ENCODE assay signal across 23 cellular contexts in genomic region chr3:58375209-58375608, GRCh38.
"Had no signal": no experiment of that assay in that cellular context is flagged by ENCODE, and none has a peak within 500 bp of the region (broad histone marks: within the 10 kb centered on the region; RNA-seq: fewer than 3 reads in every experiment).

No MANE protein-coding gene starts in this region.

- H3K4me1 Mint-ChIP-seq: central memory CD8-positive, alpha-beta T cell had no signal

- H3K4me3 ChIP-seq: esophagus muscularis mucosa, gastroesophageal sphincter, heart left ventricle, mucosa of descending colon, tibial nerve had no signal

- H3K27ac Mint-ChIP-seq: naive thymus-derived CD8-positive, alpha-beta T cell had no signal

- H3K9me3 ChIP-seq: esophagus muscularis mucosa, gastroesophageal sphincter, heart left ventricle, mucosa of descending colon, tibial nerve had no signal

- H3K27me3 ChIP-seq: esophagus muscularis mucosa, gastroesophageal sphincter, heart left ventricle, tibial nerve had no signal

- DNase-seq: activated CD4-positive, alpha-beta T cell treated with anti-CD3 and anti-CD28 coated beads for 1 hour; activated CD8-positive, alpha-beta memory T cell treated with anti-CD3 and anti-CD28 coated beads for 24 hours; activated CD8-positive, alpha-beta memory T cell treated with anti-CD3 and anti-CD28 coated beads, Interleukin-2, amount 50 U/mL, for 48 hours; activated effector memory CD4-positive, alpha-beta T cell treated with anti-CD3 and anti-CD28 coated beads, Interleukin-2, amount 50 U/mL, for 16 hours; activated naive CD4-positive, alpha-beta T cell treated with anti-CD3 and anti-CD28 coated beads, Interleukin-2, amount 50 U/mL, for 16 hours; activated T-cell treated with anti-CD3 and anti-CD28 coated beads, Interleukin-2, amount 50 U/mL, for 48 hours; aorta; cortex of kidney; effector CD4-positive, alpha-beta T cell; heart left ventricle; mesenchymal stem cell; mucosa of descending colon; naive thymus-derived CD8-positive, alpha-beta T cell; nucleus accumbens; stimulated activated CD4-positive, alpha-beta T cell treated with anti-CD3 and anti-CD28 coated beads, Interleukin-12 subunit alpha, Interleukin-12 subunit beta, amount 100 ng/mL, for 4 hours; stimulated activated CD4-positive, alpha-beta T cell treated with anti-CD3 and anti-CD28 coated beads, Interleukin-2, amount 100 ng/mL, for 24 hours; stimulated activated naive CD4-positive, alpha-beta T cell treated with Interleukin-2 at 50 U/mL for 16 hours; T-helper 2 cell had no signal

- H3K9me3 Mint-ChIP-seq: central memory CD8-positive, alpha-beta T cell; naive thymus-derived CD8-positive, alpha-beta T cell had no signal

- H3K4me1 ChIP-seq: gastroesophageal sphincter had no signal

- ATAC-seq: gastroesophageal sphincter; heart left ventricle; mucosa of descending colon; naive thymus-derived CD8-positive, alpha-beta T cell had no signal

- H3K27me3 Mint-ChIP-seq: central memory CD8-positive, alpha-beta T cell; naive thymus-derived CD8-positive, alpha-beta T cell had no signal

- H3K4me3 Mint-ChIP-seq: central memory CD8-positive, alpha-beta T cell; naive thymus-derived CD8-positive, alpha-beta T cell had no signal

- H3K27ac ChIP-seq: esophagus muscularis mucosa, gastroesophageal sphincter, heart left ventricle, tibial nerve, VCaP had no signal
